Comparison of ENCODE assay signal across 12 cellular contexts in the genomic region with DNA sequence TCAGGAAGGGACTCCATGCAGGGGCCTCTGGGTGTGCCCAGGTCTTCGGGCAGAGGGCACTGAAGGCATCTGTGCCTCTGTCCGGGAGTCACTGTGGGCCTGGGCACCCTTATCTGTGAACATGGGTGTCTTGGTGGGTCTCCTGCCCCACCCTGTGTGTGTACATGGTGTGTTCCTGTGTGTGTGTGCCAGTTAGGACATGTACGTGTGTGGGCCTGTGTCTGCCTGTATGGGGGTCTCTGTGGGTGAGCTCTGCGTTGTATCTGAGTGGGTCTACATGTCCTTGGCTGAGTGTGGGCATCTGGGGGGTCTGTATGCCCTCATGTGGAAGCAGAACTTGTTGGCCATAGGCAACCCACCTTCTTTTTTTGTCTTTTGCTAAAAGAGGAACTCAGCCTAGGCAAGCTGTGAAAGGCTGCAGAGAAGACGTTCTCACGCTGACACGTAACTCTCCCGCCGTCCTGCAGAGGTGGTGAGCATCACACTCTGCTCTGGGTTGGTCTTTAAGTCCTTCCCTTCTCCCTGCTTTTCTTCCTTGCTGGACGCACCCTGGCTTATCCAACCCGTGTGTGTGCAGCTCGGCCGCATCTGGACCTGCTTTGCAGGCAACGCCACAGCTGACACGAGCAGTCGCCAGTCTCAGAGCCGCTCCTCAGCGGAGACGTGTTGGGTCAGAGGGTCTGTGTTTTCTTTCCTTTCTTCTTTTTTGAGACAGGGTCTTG. TPM values are rescaled to one million over a fixed set of nuclear protein-coding genes. Genes with fewer than 3 reads are reported as not detected.
DNase-seq lines count a peak whose midpoint lies in the region; ATAC-seq and TF ChIP-seq lines count a peak whose summit lies in the region.
"Had no signal": no experiment of that assay in that cellular context is flagged by ENCODE, and none has a peak within 500 bp of the region (broad histone marks: within the 10 kb centered on the region; RNA-seq: fewer than 3 reads in every experiment).

No MANE protein-coding gene starts in this region.

- CTCF ChIA-PET in A673 (lab: Charles Lee): no interaction called here
- CTCF ChIA-PET in mammary epithelial cell (lab: Charles Lee; ENCODE audit: low non-redundant PET): no interaction called here

- WGBS in aorta, 2 donors: 53 to 59% methylated on average over 19 of the region's 19 CpGs
- WGBS in mammary epithelial cell (ENCODE audit: low coverage, missing lambda C conversion rate): 85% methylated on average over 16 of the region's 19 CpGs

- H4K20me1 ChIP-seq in mammary epithelial cell (ENCODE audit: insufficient read depth, low read length): no peaks in the 10 kb centered on the region

- TF ChIP-seq CTCF in A673 (conservative IDR thresholded peaks at IDR 0.05; ENCODE audit: low read depth, low read length) (no peak), mammary epithelial cell (conservative IDR thresholded peaks at IDR 0.05 in 1 of 2, IDR thresholded peaks at IDR 0.05 in 1 of 2; ENCODE audit: extremely low read depth in 1 of 2, insufficient read depth in 1 of 2, low read depth in 1 of 2, low read length in 2 of 2) (no peak)

- H3K9me3 ChIP-seq in T-helper 17 cell (ENCODE audit: control insufficient read depth, low read length, poor library complexity, severe bottlenecking) (no peaks in the 10 kb centered on the region), aorta (ENCODE audit: control insufficient read depth, low read length) (no peaks in the 10 kb centered on the region), A673 (ENCODE audit: low read depth, low read length, poor library complexity, severe bottlenecking) (no peaks in the 10 kb centered on the region), mammary epithelial cell (replicated peaks; ENCODE audit: insufficient read depth, low read length) (no peaks in the 10 kb centered on the region)
- H3K9me3 ChIP-seq: psoas muscle had no signal

- no peaks in the 10 kb centered on the region for H3K4me1 ChIP-seq in aorta (ENCODE audit: control insufficient read depth in 1 of 2, insufficient read depth in 2 of 2, low read length in 2 of 2)
- no peaks in the 10 kb centered on the region for H3K4me1 ChIP-seq in A673 (ENCODE audit: insufficient read depth, low read length, poor library complexity, severe bottlenecking)
- H3K4me1 ChIP-seq in mammary epithelial cell (ENCODE audit: insufficient read depth, low read length): no peaks in the 10 kb centered on the region
- H3K4me1 ChIP-seq: psoas muscle had no signal

- H3K4me2 ChIP-seq in mammary epithelial cell (ENCODE audit: insufficient read depth, low read depth, low read length): no peak overlapping the region

- H3K27me3 ChIP-seq in aorta (ENCODE audit: control insufficient read depth in 1 of 2, insufficient read depth in 2 of 2, low read length in 1 of 2) (no peaks in the 10 kb centered on the region), A673 (replicated peaks; ENCODE audit: insufficient read depth, low read depth, low read length, poor library complexity) (peaks cover 9% of the 10 kb centered on the region), mammary epithelial cell (ENCODE audit: insufficient read depth, low read length) (peaks cover 3% of the 10 kb centered on the region)

- no peaks in the 10 kb centered on the region for H3K9me3 Mint-ChIP-seq in stimulated activated naive CD8-positive, alpha-beta T cell treated with anti-CD3 and anti-CD28 coated beads, Interleukin-15, amount 100 ng/mL, for 72 hours
- H3K9me3 Mint-ChIP-seq: CD4-positive, alpha-beta T cell had no signal

- no peaks in the 10 kb centered on the region for H3K36me3 ChIP-seq in aorta (ENCODE audit: control insufficient read depth in 1 of 2, insufficient read depth in 2 of 2, low read length in 1 of 2)
- no peaks in the 10 kb centered on the region for H3K36me3 ChIP-seq in A673 (ENCODE audit: insufficient read depth, low read length, poor library complexity, severe bottlenecking)
- H3K36me3 ChIP-seq in mammary epithelial cell (ENCODE audit: insufficient read depth, low read length): no peaks in the 10 kb centered on the region

- peaks cover 13% of the 10 kb centered on the region for H3K27me3 Mint-ChIP-seq in stimulated activated naive CD8-positive, alpha-beta T cell treated with anti-CD3 and anti-CD28 coated beads, Interleukin-15, amount 100 ng/mL, for 72 hours
- peaks cover 17% of the 10 kb centered on the region for H3K27me3 Mint-ChIP-seq in T-helper 17 cell

- H3K36me3 Mint-ChIP-seq in T-helper 17 cell (ENCODE audit: low read depth): no peaks in the 10 kb centered on the region

- intact Hi-C loops in aorta (cut with DNase I) (no loop called here), A673 (cut with micrococcal nuclease; ENCODE audit: unreplicated experiment) (no loop called here), mammary epithelial cell (cut with micrococcal nuclease) (no loop called here)

- no peak overlapping the region for H3K4me3 ChIP-seq in aorta (ENCODE audit: low read length in 2 of 2)
- no peak overlapping the region for H3K4me3 ChIP-seq in A673 (ENCODE audit: low read depth, low read length, poor library complexity, severe bottlenecking)
- H3K4me3 ChIP-seq in mammary epithelial cell (replicated peaks in 1 of 3; ENCODE audit: insufficient read depth in 1 of 3, low read depth in 2 of 3, low read length in 3 of 3): no peak overlapping the region
- H3K4me3 ChIP-seq: psoas muscle, SK-N-MC had no signal

- in situ Hi-C loops in mammary epithelial cell (cut with MboI; ENCODE audit: low sequenced_read_pairs in 2 of 2): no loop called here

- no peak overlapping the region for H3K27ac ChIP-seq in aorta (ENCODE audit: low read depth in 1 of 2, low read length in 2 of 2)
- no peak overlapping the region for H3K27ac ChIP-seq in A673 (ENCODE audit: low read depth, low read length, poor library complexity, severe bottlenecking)
- no peak overlapping the region for H3K27ac ChIP-seq in mammary epithelial cell (ENCODE audit: insufficient read depth, low read depth, low read length)
- H3K27ac ChIP-seq: psoas muscle, SK-N-MC had no signal

- dilution Hi-C loops in mammary epithelial cell (cut with HindIII; ENCODE audit: low sequenced_read_pairs): no loop called here

- no peaks in the 10 kb centered on the region for H3K79me2 ChIP-seq in mammary epithelial cell (ENCODE audit: insufficient read depth, low read length)

- DNase-seq in stimulated activated naive CD8-positive, alpha-beta T cell treated with anti-CD3 and anti-CD28 coated beads, Interleukin-15, amount 100 ng/mL, for 72 hours: peak in 1 of 2 donors; percentile 7
- no peak for DNase-seq in stimulated activated naive CD8-positive, alpha-beta T cell treated with anti-CD3 and anti-CD28 coated beads, Interleukin-15, Interleukin-2, amounts not matched to agents 100 U/mL and 50 U/mL, for 24 hours
- peak in 1 of 3 donors; percentile 2 for DNase-seq in T-helper 17 cell
- peak; percentile 22 for DNase-seq in left kidney (ENCODE audit: low read depth, low spot score)
- DNase-seq in aorta: peak; percentile 30 to 68
- no peak for DNase-seq in cortex of kidney (lab: John Stamatoyannopoulos, UW)
- no peak for DNase-seq in A673 (ENCODE audit: low spot score)
- no peak for DNase-seq in mammary epithelial cell
- DNase-seq: central memory CD4-positive, alpha-beta T cell had no signal

- no peak overlapping the region for H3K9ac ChIP-seq in mammary epithelial cell (ENCODE audit: insufficient read depth, low read length)

- no peak overlapping the region for H2AFZ ChIP-seq in mammary epithelial cell (ENCODE audit: low read depth, low read length)

- peak; percentile 13 for ATAC-seq in stimulated activated naive CD8-positive, alpha-beta T cell treated with anti-CD3 and anti-CD28 coated beads, Interleukin-15, amount 100 ng/mL, for 72 hours
- no peak for ATAC-seq in stimulated activated naive CD8-positive, alpha-beta T cell treated with anti-CD3 and anti-CD28 coated beads, Interleukin-15, Interleukin-2, amounts not matched to agents 100 U/mL and 50 U/mL, for 24 hours
- ATAC-seq in T-helper 17 cell (peak; percentile 32), aorta (ENCODE audit: low FRiP score) (no peak)
- ATAC-seq: psoas muscle had no signal

- POLR2A ChIA-PET in A673 (lab: Charles Lee; ENCODE audit: low non-redundant PET): no interaction called here

- no peak overlapping the region for H3K27ac Mint-ChIP-seq in stimulated activated naive CD8-positive, alpha-beta T cell treated with anti-CD3 and anti-CD28 coated beads, Interleukin-15, amount 100 ng/mL, for 72 hours
- H3K27ac Mint-ChIP-seq in T-helper 17 cell: no peak overlapping the region
- H3K27ac Mint-ChIP-seq: CD4-positive, alpha-beta T cell had no signal

- BruUV-seq in A673 (replicated peaks; lab: Mats Ljungman, UMichigan) (no TSS peak), mammary epithelial cell (replicated peaks; lab: Mats Ljungman, UMichigan) (no TSS peak)

- peaks cover 15% of the 10 kb centered on the region for H3K4me1 Mint-ChIP-seq in stimulated activated naive CD8-positive, alpha-beta T cell treated with anti-CD3 and anti-CD28 coated beads, Interleukin-15, amount 100 ng/mL, for 72 hours
- peaks cover 9% of the 10 kb centered on the region for H3K4me1 Mint-ChIP-seq in T-helper 17 cell

- no peak overlapping the region for H3K4me3 Mint-ChIP-seq in stimulated activated naive CD8-positive, alpha-beta T cell treated with anti-CD3 and anti-CD28 coated beads, Interleukin-15, amount 100 ng/mL, for 72 hours
- no peak overlapping the region for H3K4me3 Mint-ChIP-seq in T-helper 17 cell
- H3K4me3 Mint-ChIP-seq: CD4-positive, alpha-beta T cell had no signal

RNA-seq across cellular contexts. Expression of gene NPBWR2, which starts 0.5 kb away (rescaled TPM):
- not detected for total RNA-seq in T-helper 17 cell
- total RNA-seq in aorta: not detected
- polyA plus RNA-seq in aorta: not detected
- not detected in 2 replicates for total RNA-seq in A673 (2021)
- not detected for total RNA-seq in mammary epithelial cell
- polyA plus RNA-seq in mammary epithelial cell: not detected
- polyA minus RNA-seq in mammary epithelial cell: not detected
- total RNA-seq: psoas muscle had no signal
- polyA plus RNA-seq: psoas muscle had no signal

RNA-seq across cellular contexts. Expression of gene LKAAEAR1, which starts 23.7 kb away (rescaled TPM):
- total RNA-seq in T-helper 17 cell (not detected), aorta (not detected), A673 (2021) (0.37 and 0.62 TPM in 2 replicates), mammary epithelial cell (under 1 TPM in 1 of 2 donors, not detected in 1; 0.33 TPM)
- polyA plus RNA-seq in aorta (not detected), mammary epithelial cell (0.15 TPM)
- polyA minus RNA-seq in mammary epithelial cell: not detected
- total RNA-seq: psoas muscle had no signal
- polyA plus RNA-seq: psoas muscle had no signal

RNA-seq across cellular contexts. Expression of gene OPRL1, which starts 28.0 kb away (rescaled TPM):
- 1 to 10 TPM; 1.4 to 2.7 TPM for total RNA-seq in T-helper 17 cell
- total RNA-seq in aorta: 1 to 10 TPM in 1 of 2 donors, under 1 TPM in 1; 0.78 to 2.9 TPM
- 1 to 10 TPM in 1 of 2 donors, under 1 TPM in 1; 0.72 to 1.1 TPM for polyA plus RNA-seq in aorta
- 0.32 and 0.46 TPM in 2 replicates for total RNA-seq in A673 (2021)
- under 1 TPM; 0.38 to 0.50 TPM for total RNA-seq in mammary epithelial cell
- 0.24 TPM for polyA plus RNA-seq in mammary epithelial cell
- polyA minus RNA-seq in mammary epithelial cell: 0.21 TPM

RNA-seq across cellular contexts. Expression of gene RGS19, which starts 28.6 kb away (rescaled TPM):
- 10 to 100 TPM; 42.8 to 50.9 TPM for total RNA-seq in T-helper 17 cell
- total RNA-seq in aorta: 10 to 100 TPM; 19.0 to 20.1 TPM
- 10 to 100 TPM; 10.8 to 23.8 TPM for polyA plus RNA-seq in aorta
- 14.4 and 16.4 TPM in 2 replicates for total RNA-seq in A673 (2021)
- 10 to 100 TPM in 1 of 2 donors, 1 to 10 TPM in 1; 9.5 to 15.9 TPM for total RNA-seq in mammary epithelial cell
- polyA plus RNA-seq in mammary epithelial cell: 13.9 TPM
- polyA minus RNA-seq in mammary epithelial cell: 8.8 TPM

RNA-seq across cellular contexts. Expression of gene TCEA2, which starts 44.9 kb away (rescaled TPM):
- total RNA-seq in T-helper 17 cell: 10 to 100 TPM; 20.0 to 21.0 TPM
- total RNA-seq in aorta: 10 to 100 TPM; 45.5 to 71.1 TPM
- polyA plus RNA-seq in aorta: 10 to 100 TPM; 26.2 to 80.1 TPM
- total RNA-seq in A673 (2021): 35.0 and 41.3 TPM in 2 replicates
- 10 to 100 TPM; 15.7 to 37.9 TPM for total RNA-seq in mammary epithelial cell
- polyA plus RNA-seq in mammary epithelial cell: 15.6 TPM
- polyA minus RNA-seq in mammary epithelial cell: 26.4 TPM

Comparison
In these comparisons a context has a peak if more than half of its experiments do, and no peak if none do; other contexts are left out.
1. ATAC-seq: peak in stimulated activated naive CD8-positive, alpha-beta T cell treated with anti-CD3 and anti-CD28 coated beads, Interleukin-15, amount 100 ng/mL, for 72 hours (single experiment) and T-helper 17 cell (single experiment); none in stimulated activated naive CD8-positive, alpha-beta T cell treated with anti-CD3 and anti-CD28 coated beads, Interleukin-15, Interleukin-2, amounts not matched to agents 100 U/mL and 50 U/mL, for 24 hours (single experiment) and aorta (single experiment).
2. DNase-seq: peak in left kidney (single experiment) and aorta (2 of 2); none in stimulated activated naive CD8-positive, alpha-beta T cell treated with anti-CD3 and anti-CD28 coated beads, Interleukin-15, Interleukin-2, amounts not matched to agents 100 U/mL and 50 U/mL, for 24 hours (single experiment), cortex of kidney (single experiment), A673 (single experiment) and mammary epithelial cell (single experiment).